In genomic region chr10:28687683-28688001, GRCh38 we compare ENCODE assay signal across 17 cellular contexts. TPM values are rescaled to one million over a fixed set of nuclear protein-coding genes. Genes with fewer than 3 reads are reported as not detected.
"Had no signal": no experiment of that assay in that cellular context is flagged by ENCODE, and none has a peak within 500 bp of the region (broad histone marks: within the 10 kb centered on the region; RNA-seq: fewer than 3 reads in every experiment).

No MANE protein-coding gene starts in this region.

- H3K9me3 Mint-ChIP-seq: activated CD4-positive, alpha-beta memory T cell treated with anti-CD3 and anti-CD28 coated beads, Interleukin-2, amount 10 ng/mL, durations not matched to agents 7 days and 5 days; activated naive CD8-positive, alpha-beta T cell treated with anti-CD3 and anti-CD28 coated beads, Interleukin-2, amount 10 ng/mL, durations not matched to agents 7 days and 5 days; activated T-helper 17 cell treated with anti-CD3 and anti-CD28 coated beads, Interleukin-2, amount 50 U/mL, for 72 hours; brain; central memory CD8-positive, alpha-beta T cell; neural crest cell; stimulated activated naive CD8-positive, alpha-beta T cell treated with anti-CD3 and anti-CD28 coated beads, Interleukin-15, Interleukin-2, amounts not matched to agents 100 ng/mL and 50 ng/mL, for 24 hours; T-cell had no signal

- H3K9me3 ChIP-seq: upper lobe of left lung had no signal

- H3K36me3 Mint-ChIP-seq: activated naive CD8-positive, alpha-beta T cell treated with anti-CD3 and anti-CD28 coated beads, Interleukin-2, amount 10 ng/mL, durations not matched to agents 7 days and 5 days; brain; T-cell had no signal

- H3K4me1 Mint-ChIP-seq: activated CD4-positive, alpha-beta memory T cell treated with anti-CD3 and anti-CD28 coated beads, Interleukin-2, amount 10 ng/mL, durations not matched to agents 7 days and 5 days; activated naive CD8-positive, alpha-beta T cell treated with anti-CD3 and anti-CD28 coated beads, Interleukin-2, amount 10 ng/mL, durations not matched to agents 7 days and 5 days; activated T-helper 17 cell treated with anti-CD3 and anti-CD28 coated beads, Interleukin-2, amount 50 U/mL, for 72 hours; central memory CD8-positive, alpha-beta T cell; T-cell had no signal

- H3K4me3 Mint-ChIP-seq: activated CD4-positive, alpha-beta memory T cell treated with anti-CD3 and anti-CD28 coated beads, Interleukin-2, amount 10 ng/mL, durations not matched to agents 7 days and 5 days; activated naive CD8-positive, alpha-beta T cell treated with anti-CD3 and anti-CD28 coated beads, Interleukin-2, amount 10 ng/mL, durations not matched to agents 7 days and 5 days; activated T-helper 17 cell treated with anti-CD3 and anti-CD28 coated beads, Interleukin-2, amount 50 U/mL, for 72 hours; central memory CD8-positive, alpha-beta T cell; neural crest cell; stimulated activated naive CD8-positive, alpha-beta T cell treated with anti-CD3 and anti-CD28 coated beads, Interleukin-15, Interleukin-2, amounts not matched to agents 100 ng/mL and 50 ng/mL, for 24 hours; T-cell had no signal

- H3K36me3 ChIP-seq: upper lobe of left lung had no signal

- ATAC-seq: activated T-helper 17 cell treated with anti-CD3 and anti-CD28 coated beads, Interleukin-2, amount 50 U/mL, for 72 hours; left colon; T-cell had no signal

- H3K27ac ChIP-seq: coronary artery, upper lobe of left lung had no signal

- H3K27ac Mint-ChIP-seq: activated CD4-positive, alpha-beta memory T cell treated with anti-CD3 and anti-CD28 coated beads, Interleukin-2, amount 10 ng/mL, durations not matched to agents 7 days and 5 days; activated naive CD8-positive, alpha-beta T cell treated with anti-CD3 and anti-CD28 coated beads, Interleukin-2, amount 10 ng/mL, durations not matched to agents 7 days and 5 days; activated T-helper 17 cell treated with anti-CD3 and anti-CD28 coated beads, Interleukin-2, amount 50 U/mL, for 72 hours; stimulated activated naive CD8-positive, alpha-beta T cell treated with anti-CD3 and anti-CD28 coated beads, Interleukin-15, Interleukin-2, amounts not matched to agents 100 ng/mL and 50 ng/mL, for 24 hours; T-cell had no signal

- H3K27me3 ChIP-seq: upper lobe of left lung had no signal

- DNase-seq: activated CD4-positive, alpha-beta memory T cell treated with anti-CD3 and anti-CD28 coated beads, Interleukin-2, amount 10 ng/mL, durations not matched to agents 7 days and 5 days; activated CD4-positive, alpha-beta T cell treated with anti-CD3 and anti-CD28 coated beads for 48 hours; activated CD4-positive, CD25-positive, alpha-beta regulatory T cell; activated naive CD4-positive, alpha-beta T cell; activated naive CD8-positive, alpha-beta T cell treated with anti-CD3 and anti-CD28 coated beads, Interleukin-2, amount 10 ng/mL, durations not matched to agents 7 days and 5 days; activated T-cell treated with anti-CD3 and anti-CD28 coated beads, Interleukin-2, amount 50 U/mL, for 1 hour; amygdala; left colon; T-cell; upper lobe of left lung had no signal

- H3K4me3 ChIP-seq: coronary artery, lung, upper lobe of left lung had no signal

RNA-seq across cellular contexts. Expression of gene BAMBI, which starts 10.3 kb away (rescaled TPM):
- total RNA-seq: activated T-helper 17 cell treated with anti-CD3 and anti-CD28 coated beads, Interleukin-2, amount 50 U/mL, for 72 hours had no signal
